ENCODE assay signal across 8 cellular contexts in the genomic region with DNA sequence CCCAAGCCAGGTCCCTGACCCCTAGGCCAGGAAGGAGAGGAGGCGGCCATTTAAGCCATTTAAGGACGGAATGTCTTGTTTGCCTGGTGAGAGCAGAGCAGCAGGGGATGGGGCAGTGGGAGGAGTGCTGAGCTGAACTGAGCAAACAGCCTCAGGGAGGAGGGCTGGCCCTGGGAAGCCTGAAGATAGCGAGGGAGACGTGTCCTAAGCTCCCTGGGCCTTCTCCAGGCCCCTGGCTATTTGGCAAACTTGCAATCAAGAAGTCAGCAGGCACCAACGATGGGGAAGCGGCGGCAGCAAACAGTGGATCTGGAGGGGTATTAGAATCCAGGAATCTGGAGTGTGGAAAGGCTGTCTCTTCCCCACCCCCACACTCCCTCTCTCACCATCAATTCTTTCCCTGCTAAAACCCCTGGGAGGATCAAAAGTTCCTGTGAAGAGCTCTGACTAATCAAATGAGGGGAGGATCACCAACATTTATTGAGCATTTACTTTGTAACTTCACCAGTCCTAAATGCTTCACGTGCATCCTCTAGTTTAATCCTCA. TPM values are rescaled to one million over a fixed set of nuclear protein-coding genes. Genes with fewer than 3 reads are reported as not detected.
A peak's percentile ranks its signal among the peaks of the same experiment; 100 is the strongest.
DNase-seq lines count a peak whose midpoint lies in the region; ATAC-seq and TF ChIP-seq lines count a peak whose summit lies in the region.

No MANE protein-coding gene starts in this region.

- ATAC-seq in thoracic aorta (ENCODE audit: insufficient number of reproducible peaks, low FRiP score, low read depth) (no peak), GM21360 (IDR thresholded peaks at IDR 0.05; ENCODE audit: unreplicated experiment) (no peak), HG02840 (IDR thresholded peaks at IDR 0.05; ENCODE audit: low FRiP score, unreplicated experiment) (no peak)

- H3K4me1 ChIP-seq in ascending aorta (peaks cover 81 to 94% of the 10 kb centered on the region in 2 donors), thoracic aorta (ENCODE audit: control insufficient read depth in 1 of 2, low read depth in 2 of 2) (peaks cover 85 to 99% of the 10 kb centered on the region in 2 donors)

- no peaks in the 10 kb centered on the region for H3K27me3 ChIP-seq in ascending aorta
- no peaks in the 10 kb centered on the region for H3K27me3 ChIP-seq in thoracic aorta (replicated peaks; ENCODE audit: insufficient read depth)

- H3K9me3 ChIP-seq in ascending aorta (no peaks in the 10 kb centered on the region), thoracic aorta (no peaks in the 10 kb centered on the region)

- intact Hi-C loops in ascending aorta (cut with DNase I) = no loop called here

- DNase-seq in SIG-M5 treated with dmso at 0.1 percent for 504 hours (lab: John Stamatoyannopoulos, UW; ENCODE audit: unreplicated experiment) (peak; percentile 62), SIG-M5 (lab: John Stamatoyannopoulos, UW) (no peak), ascending aorta (ENCODE audit: low spot score in 2 of 2) (peak in 1 of 2 donors; percentile 84), islet precursor cell (peak; percentile 97), thoracic aorta (ENCODE audit: low spot score) (no peak), Kasumi-1 (lab: John Stamatoyannopoulos, UW) (no peak)

- peak overlapping the region; percentile 97 for H3K27ac ChIP-seq in ascending aorta
- H3K27ac ChIP-seq in thoracic aorta = peak overlapping the region; percentile 95 to 96

- H3K4me3 ChIP-seq in ascending aorta (peak overlapping the region in 1 of 2 donors; percentile 98), thoracic aorta (peak overlapping the region; percentile 98)

- H3K36me3 ChIP-seq in ascending aorta (no peaks in the 10 kb centered on the region), thoracic aorta (no peaks in the 10 kb centered on the region)

- no peak for TF ChIP-seq CTCF in ascending aorta (IDR thresholded peaks at IDR 0.05)
- TF ChIP-seq CTCF in thoracic aorta (IDR thresholded peaks at IDR 0.05) = no peak

RNA-seq across cellular contexts. Expression of gene BCL9L, which starts 8.8 kb away (rescaled TPM):
- total RNA-seq in ascending aorta (46.5 TPM), thoracic aorta (10 to 100 TPM; 28.6 to 68.8 TPM)

RNA-seq across cellular contexts. Expression of gene CXCR5, which starts 33.2 kb away (rescaled TPM):
- total RNA-seq in ascending aorta (not detected), thoracic aorta (not detected)

RNA-seq across cellular contexts. Expression of gene UPK2, which starts 39.2 kb away (rescaled TPM):
- not detected for total RNA-seq in ascending aorta
- not detected for total RNA-seq in thoracic aorta

RNA-seq across cellular contexts. Expression of gene FOXR1, which starts 54.6 kb away (rescaled TPM):
- total RNA-seq in ascending aorta (not detected), thoracic aorta (not detected)

Comparison
In these comparisons a context has a peak if more than half of its experiments do, and no peak if none do; other contexts are left out.
1. DNase-seq: peak in SIG-M5 treated with dmso at 0.1 percent for 504 hours (single experiment) and islet precursor cell (single experiment); none in SIG-M5 (single experiment), thoracic aorta (single experiment) and Kasumi-1 (0 of 2).